21 cellular contexts compared by ENCODE assay signal in the genomic region with DNA sequence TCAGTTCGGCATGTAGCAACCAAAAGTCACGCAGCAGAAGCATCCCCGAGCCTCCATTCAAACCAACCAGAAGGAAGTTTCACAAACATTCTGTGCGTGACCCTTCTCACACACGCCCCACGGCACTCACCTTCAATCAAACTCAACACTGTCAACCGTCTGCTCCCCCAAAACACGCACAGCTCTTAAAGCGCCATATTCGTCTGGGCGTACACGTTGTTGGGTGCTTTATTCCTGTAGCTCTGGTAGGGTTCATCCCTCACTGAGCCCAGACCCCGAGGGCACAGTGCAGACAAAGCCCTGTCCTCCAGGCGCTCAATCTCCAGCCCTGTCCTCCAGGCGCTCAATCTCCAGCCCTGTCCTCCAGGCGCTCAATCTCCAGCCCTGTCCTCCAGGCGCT. TPM values are rescaled to one million over a fixed set of nuclear protein-coding genes. Genes with fewer than 3 reads are reported as not detected.
DNase-seq lines count a peak whose midpoint lies in the region; ATAC-seq and TF ChIP-seq lines count a peak whose summit lies in the region.
"Had no signal": no experiment of that assay in that cellular context is flagged by ENCODE, and none has a peak within 500 bp of the region (broad histone marks: within the 10 kb centered on the region; RNA-seq: fewer than 3 reads in every experiment).

No MANE protein-coding gene starts in this region.

- peak overlapping the region; percentile 26 for H3K27ac ChIP-seq in caudate nucleus (ENCODE audit: low read depth, low read length)
- no peak overlapping the region for H3K27ac ChIP-seq in neural progenitor cell
- H3K27ac ChIP-seq: cardiac muscle cell, gastroesophageal sphincter, sigmoid colon, SJCRH30, upper lobe of right lung had no signal

- TF ChIP-seq CTCF in neural progenitor cell (IDR thresholded peaks at IDR 0.05), result no peak

- H3F3A ChIP-seq in neural progenitor cell (ENCODE audit: low read depth), result peaks cover 6% of the 10 kb centered on the region

- H3K9ac ChIP-seq in neural progenitor cell, result no peak overlapping the region

- H3K27me3 Mint-ChIP-seq in IgD-negative memory B cell (peaks cover 4% of the 10 kb centered on the region), neural progenitor cell (ENCODE audit: insufficient read depth, low read depth) (peaks cover 33% of the 10 kb centered on the region)

- H3K4me1 Mint-ChIP-seq in IgD-negative memory B cell (peaks cover 0 to 6% (median 4%) of the 10 kb centered on the region in 3 donors), neural progenitor cell (peaks cover 5% of the 10 kb centered on the region)

- peaks cover 0 to 9% (median 7%) of the 10 kb centered on the region in 3 donors for H3K9me3 Mint-ChIP-seq in IgD-negative memory B cell
- H3K9me3 Mint-ChIP-seq in neural progenitor cell, result peaks cover 24% of the 10 kb centered on the region

- H3K27ac Mint-ChIP-seq in IgD-negative memory B cell (no peak overlapping the region), neural progenitor cell (no peak overlapping the region)
- H3K27ac Mint-ChIP-seq: dendritic cell treated with granulocyte-macrophage colony-stimulating factor and Interleukin-4, amounts not matched to agents 40 ng/mL and 50 ng/mL, for 4 days had no signal

- no peak overlapping the region for H3K4me3 ChIP-seq in neural progenitor cell
- H3K4me3 ChIP-seq: cardiac muscle cell, SJCRH30, upper lobe of right lung had no signal

- H4K20me1 ChIP-seq in neural progenitor cell (ENCODE audit: low read depth), result peaks cover 8% of the 10 kb centered on the region

- H3K4me3 Mint-ChIP-seq in IgD-negative memory B cell (peak overlapping the region; percentile 10 to 64 (median 46)), neural progenitor cell (peak overlapping the region; percentile 67)

- peaks cover 9% of the 10 kb centered on the region for H3K4me1 ChIP-seq in neural progenitor cell
- H3K4me1 ChIP-seq: SJCRH30 had no signal

- H3K79me2 ChIP-seq in neural progenitor cell (ENCODE audit: low read depth), result no peaks in the 10 kb centered on the region

- peaks cover 56% of the 10 kb centered on the region for H3K27me3 ChIP-seq in neural progenitor cell
- H3K27me3 ChIP-seq: gastroesophageal sphincter, sigmoid colon, SJCRH30, upper lobe of right lung had no signal

- no peak for ATAC-seq in HG03521 (IDR thresholded peaks at IDR 0.05; ENCODE audit: unreplicated experiment)
- ATAC-seq: gastroesophageal sphincter, left ventricle myocardium superior, upper lobe of right lung had no signal

- peaks cover 2% of the 10 kb centered on the region for H3K36me3 Mint-ChIP-seq in IgD-negative memory B cell
- H3K36me3 Mint-ChIP-seq in neural progenitor cell, result peaks cover 10% of the 10 kb centered on the region

- H3K4me2 ChIP-seq in neural progenitor cell, result no peak overlapping the region

- H3K36me3 ChIP-seq in neural progenitor cell, result no peaks in the 10 kb centered on the region
- H3K36me3 ChIP-seq: cardiac muscle cell, sigmoid colon, SJCRH30, upper lobe of right lung had no signal

- DNase-seq in caudate nucleus (lab: John Stamatoyannopoulos, UW) (no peak), neural progenitor cell (ENCODE audit: low spot score) (no peak), NCI-H748 (lab: John Stamatoyannopoulos, UW; ENCODE audit: unreplicated experiment) (no peak)
- no peak for DNase-seq in effector CD4-positive, alpha-beta T cell
- DNase-seq: activated CD4-positive, alpha-beta T cell treated with anti-CD3 and anti-CD28 coated beads for 48 hours; activated naive CD4-positive, alpha-beta T cell treated with anti-CD3 and anti-CD28 coated beads, Interleukin-2, amount 50 U/mL, for 16 hours; hippocampal formation; left ventricle myocardium superior; midbrain; NCI-H1105; NCI-H2029; NCI-H526 treated with DMSO at 0.1 percent for 48 hours; sigmoid colon; SJCRH30; T-helper 1 cell; upper lobe of right lung had no signal

- H2AFZ ChIP-seq in neural progenitor cell (replicated peaks), result no peak overlapping the region

- H3K9me3 ChIP-seq in neural progenitor cell (ENCODE audit: low read depth), result no peaks in the 10 kb centered on the region
- H3K9me3 ChIP-seq: upper lobe of right lung had no signal

RNA-seq across cellular contexts. Expression of gene RAB40B, which starts 2.2 kb away (rescaled TPM):
- 1.9 TPM for polyA plus RNA-seq in IgD-negative memory B cell
- total RNA-seq in neural progenitor cell (ENCODE audit: low replicate concordance), result 5.6 and 10.3 TPM in 2 replicates

RNA-seq across cellular contexts. Expression of gene FN3KRP, which starts 20.2 kb away (rescaled TPM):
- 16.7 TPM for polyA plus RNA-seq in IgD-negative memory B cell
- total RNA-seq in neural progenitor cell (ENCODE audit: low replicate concordance), result 19.2 and 29.8 TPM in 2 replicates

RNA-seq across cellular contexts. Expression of gene FN3K, which starts 39.2 kb away (rescaled TPM):
- polyA plus RNA-seq in IgD-negative memory B cell, result not detected
- total RNA-seq in neural progenitor cell (ENCODE audit: low replicate concordance), result 3.3 and 4.0 TPM in 2 replicates

RNA-seq across cellular contexts. Expression of gene WDR45B, which starts 48.0 kb away (rescaled TPM):
- polyA plus RNA-seq in IgD-negative memory B cell, result 32.1 TPM
- total RNA-seq in neural progenitor cell (ENCODE audit: low replicate concordance), result 110 and 145 TPM in 2 replicates

RNA-seq across cellular contexts. Expression of gene TBCD, which starts 55.6 kb away (rescaled TPM):
- polyA plus RNA-seq in IgD-negative memory B cell, result 19.4 TPM
- 76.4 and 85.0 TPM in 2 replicates for total RNA-seq in neural progenitor cell (ENCODE audit: low replicate concordance)
